Comparison of ENCODE assay signal across 8 cellular contexts in genomic region chr1:161044535-161044907, GRCh38. TPM values are rescaled to one million over a fixed set of nuclear protein-coding genes. Genes with fewer than 3 reads are reported as not detected.
DNase-seq lines count a peak whose midpoint lies in the region; ATAC-seq, FAIRE-seq and TF ChIP-seq lines count a peak whose summit lies in the region.

No MANE protein-coding gene starts in this region.

- H3K9me3 ChIP-seq in SK-N-SH (no peaks in the 10 kb centered on the region), kidney (ENCODE audit: control insufficient read depth in 1 of 2, low read length in 2 of 2) (no peaks in the 10 kb centered on the region), suprapubic skin (no peaks in the 10 kb centered on the region)

- H3K27ac Mint-ChIP-seq in activated naive CD8-positive, alpha-beta T cell treated with anti-CD3 and anti-CD28 coated beads, Interleukin-2, amount 10 ng/mL, durations not matched to agents 7 days and 5 days: peak overlapping the region; percentile 99

- H3K27me3 ChIP-seq in SK-N-SH (ENCODE audit: insufficient read depth) (no peaks in the 10 kb centered on the region), suprapubic skin (no peaks in the 10 kb centered on the region)

- no peaks in the 10 kb centered on the region for H3K27me3 Mint-ChIP-seq in activated naive CD8-positive, alpha-beta T cell treated with anti-CD3 and anti-CD28 coated beads, Interleukin-2, amount 10 ng/mL, durations not matched to agents 7 days and 5 days

- peaks cover 19 to 33% of the 10 kb centered on the region in 2 experiments for H3K36me3 ChIP-seq in SK-N-SH (replicated peaks in 1 of 2; ENCODE audit: control insufficient read depth in 1 of 2, insufficient read depth in 2 of 2, low read length in 1 of 2)
- H3K36me3 ChIP-seq in kidney (ENCODE audit: control insufficient read depth in 1 of 2, insufficient read depth in 2 of 2, low read length in 2 of 2): peaks cover 31 to 32% of the 10 kb centered on the region in 2 donors
- H3K36me3 ChIP-seq in suprapubic skin: peaks cover 41% of the 10 kb centered on the region

- peaks cover 30% of the 10 kb centered on the region for H3K36me3 Mint-ChIP-seq in activated naive CD8-positive, alpha-beta T cell treated with anti-CD3 and anti-CD28 coated beads, Interleukin-2, amount 10 ng/mL, durations not matched to agents 7 days and 5 days

- H3K4me3 ChIP-seq in SK-N-SH (ENCODE audit: low read depth in 2 of 2, low read length in 1 of 2) (peak overlapping the region; percentile 69 to 75), kidney (ENCODE audit: low read length in 2 of 2) (peak overlapping the region; percentile 87 to 91), suprapubic skin (peak overlapping the region; percentile 87)

- H3F3A ChIP-seq in SK-N-SH (replicated peaks; ENCODE audit: insufficient read depth): peaks cover 5% of the 10 kb centered on the region

- peak overlapping the region; percentile 76 for H3K9ac ChIP-seq in SK-N-SH
- peak overlapping the region; percentile 90 to 98 for H3K9ac ChIP-seq in kidney (ENCODE audit: low read length in 2 of 2)

- POLR2A ChIA-PET in SK-N-SH (lab: Yijun Ruan, JAX): interaction anchor here (1.4 to 3.2 kb wide), 2 partner anchors 73 to 109 kb away, joined by 3 to 12 read pairs; partner anchors contain the start of genes NIT1, PFDN2 and UFC1
- POLR2A ChIA-PET in activated naive CD8-positive, alpha-beta T cell treated with anti-CD3 and anti-CD28 coated beads, Interleukin-2, amount 10 ng/mL, durations not matched to agents 7 days and 5 days (lab: Charles Lee): interaction anchor here (0.6 to 5.1 kb wide), 15 partner anchors 11 to 331 kb away, joined by 3 to 159 read pairs (median 7); partner anchors contain the start of genes ARHGAP30, B4GALT3, DEDD and F11R

- H3K27ac ChIP-seq in SK-N-SH (ENCODE audit: low read depth in 2 of 2, low read length in 1 of 2) (peak overlapping the region; percentile 93 to 99), kidney (ENCODE audit: low read depth in 2 of 2, low read length in 2 of 2) (peak overlapping the region; percentile 93 to 96), suprapubic skin (peak overlapping the region; percentile 95)

- TF ChIP-seq POLR2A in suprapubic skin (IDR thresholded peaks at IDR 0.05): no peak

- H3K4me3 Mint-ChIP-seq in activated naive CD8-positive, alpha-beta T cell treated with anti-CD3 and anti-CD28 coated beads, Interleukin-2, amount 10 ng/mL, durations not matched to agents 7 days and 5 days: peak overlapping the region; percentile 93

- H3K4me1 ChIP-seq in SK-N-SH (ENCODE audit: control insufficient read depth in 1 of 2, insufficient read depth in 2 of 2, low read depth in 1 of 2, low read length in 1 of 2) (peaks cover 0 to 7% of the 10 kb centered on the region in 2 experiments; a peak in 2 of 4 replicates), kidney (ENCODE audit: control insufficient read depth in 1 of 2, insufficient read depth in 1 of 2, low read depth in 1 of 2, low read length in 2 of 2) (peaks cover 7 to 8% of the 10 kb centered on the region in 2 donors), suprapubic skin (peaks cover 26% of the 10 kb centered on the region)

- peak overlapping the region; percentile 90 for H3K4me2 ChIP-seq in SK-N-SH

- no peak for TF ChIP-seq CTCF in SK-N-SH (IDR thresholded peaks at IDR 0.05)
- TF ChIP-seq CTCF in kidney (IDR thresholded peaks at IDR 0.05; ENCODE audit: borderline replicate concordance, extremely low read depth, insufficient read depth): no peak
- TF ChIP-seq CTCF in suprapubic skin (IDR thresholded peaks at IDR 0.05): no peak
- no peak for TF ChIP-seq CTCF in omental fat pad (IDR thresholded peaks at IDR 0.05)

- TF ChIP-seq EP300 in SK-N-SH (IDR thresholded peaks at IDR 0.05; ENCODE audit: borderline replicate concordance in 1 of 2, low read depth in 1 of 2, low read length in 1 of 2) (no peak), suprapubic skin (IDR thresholded peaks at IDR 0.05) (no peak)

- CTCF ChIA-PET in SK-N-SH (lab: Yijun Ruan, JAX): interaction anchor here (3.2 kb wide), 1 partner anchor 52 kb away, joined by 26 read pairs; no protein-coding TSS in a partner anchor

- peaks cover 22% of the 10 kb centered on the region for H3K79me2 ChIP-seq in SK-N-SH (ENCODE audit: insufficient read depth)

- FAIRE-seq in kidney (lab: Jason Lieb, UNC): no peak

- H2AFZ ChIP-seq in SK-N-SH (ENCODE audit: low read depth): peak overlapping the region; percentile 80

- no peaks in the 10 kb centered on the region for H3K9me3 Mint-ChIP-seq in activated naive CD8-positive, alpha-beta T cell treated with anti-CD3 and anti-CD28 coated beads, Interleukin-2, amount 10 ng/mL, durations not matched to agents 7 days and 5 days

- no peak for ATAC-seq in SK-N-SH treated with all-trans-retinoic acid at 6 μM for 48 hours
- no peak for ATAC-seq in activated naive CD8-positive, alpha-beta T cell treated with anti-CD3 and anti-CD28 coated beads, Interleukin-2, amount 10 ng/mL, durations not matched to agents 7 days and 5 days (ENCODE audit: low read depth)
- ATAC-seq in HG02870 (IDR thresholded peaks at IDR 0.05; ENCODE audit: unreplicated experiment): no peak
- ATAC-seq in omental fat pad (ENCODE audit: low FRiP score): no peak

- no peak for TF ChIP-seq RAD21 in SK-N-SH (IDR thresholded peaks at IDR 0.05; ENCODE audit: low read length)

- intact Hi-C loops in kidney (cut with DNase I): no loop called here

- no peaks in the 10 kb centered on the region for H3K9me2 ChIP-seq in SK-N-SH

- DNase-seq in SK-N-SH: no peak
- no peak for DNase-seq in activated naive CD8-positive, alpha-beta T cell treated with anti-CD3 and anti-CD28 coated beads, Interleukin-2, amount 10 ng/mL, durations not matched to agents 7 days and 5 days
- no peak for DNase-seq in kidney
- no peak for DNase-seq in suprapubic skin (ENCODE audit: low spot score in 2 of 2)
- no peak for DNase-seq in NCI-H2107 treated with DMSO at 0.1 percent for 48 hours (lab: John Stamatoyannopoulos, UW; ENCODE audit: unreplicated experiment)
- no peak for DNase-seq in omental fat pad (ENCODE audit: low spot score)

- peaks cover 39% of the 10 kb centered on the region for H3K4me1 Mint-ChIP-seq in activated naive CD8-positive, alpha-beta T cell treated with anti-CD3 and anti-CD28 coated beads, Interleukin-2, amount 10 ng/mL, durations not matched to agents 7 days and 5 days

- H4K20me1 ChIP-seq in SK-N-SH (ENCODE audit: insufficient read depth): no peaks in the 10 kb centered on the region

TF ChIP-seq in SK-N-SH, 30 proteins besides CTCF, POLR2A, EP300 and RAD21:
- TF ChIP-seq EZH2phosphoT487 (IDR thresholded peaks at IDR 0.05; ENCODE audit: borderline replicate concordance, low read depth) (no peak), TCF12 (IDR thresholded peaks at IDR 0.05) (no peak)
TF ChIP-seq in SK-N-SH: peak in this region for 0.

TF ChIP-seq in SK-N-SH treated with all-trans-retinoic acid at 6 μM for 48 hours, 23 proteins besides CTCF, POLR2A, EP300 and RAD21 (continues in another document):
- TF ChIP-seq ISL1 (CRISPR knock-in tag; IDR thresholded peaks at IDR 0.05): no peak

RNA-seq across cellular contexts. Expression of gene USF1, which starts 1.3 kb away (rescaled TPM):
- polyA plus RNA-seq in SK-N-SH (2012; rRNA removed) (43.1 and 61.9 TPM in 2 replicates), kidney (ENCODE audit: insufficient read depth, low read depth, low replicate concordance) (48.7 TPM)
- polyA plus RNA-seq in SK-N-SH (2012; cell fraction: cytosol; rRNA removed): 14.6 and 22.6 TPM in 2 replicates
- polyA plus RNA-seq in SK-N-SH (2012; cell fraction: nucleus; rRNA removed): 204 and 232 TPM in 2 replicates
- total RNA-seq in activated naive CD8-positive, alpha-beta T cell treated with anti-CD3 and anti-CD28 coated beads, Interleukin-2, amount 10 ng/mL, durations not matched to agents 7 days and 5 days: 10 to 100 TPM; 93.0 to 96.3 TPM
- total RNA-seq in kidney (56.1 TPM), suprapubic skin (10 to 100 TPM; 33.9 to 88.7 (median 43.7) TPM), omental fat pad (10 to 100 TPM; 44.8 to 87.5 (median 61.4) TPM)

RNA-seq across cellular contexts. Expression of gene TSTD1, which starts 5.8 kb away (rescaled TPM):
- 80.7 and 93.9 TPM in 2 replicates for polyA plus RNA-seq in SK-N-SH (2012; rRNA removed)
- 92.0 and 96.5 TPM in 2 replicates for polyA plus RNA-seq in SK-N-SH (2012; cell fraction: cytosol; rRNA removed)
- 45.2 and 63.8 TPM in 2 replicates for polyA plus RNA-seq in SK-N-SH (2012; cell fraction: nucleus; rRNA removed)
- 10 to 100 TPM; 81.7 to 84.9 TPM for total RNA-seq in activated naive CD8-positive, alpha-beta T cell treated with anti-CD3 and anti-CD28 coated beads, Interleukin-2, amount 10 ng/mL, durations not matched to agents 7 days and 5 days
- 74.5 TPM for total RNA-seq in kidney
- 200 TPM for polyA plus RNA-seq in kidney (ENCODE audit: insufficient read depth, low read depth, low replicate concordance)
- total RNA-seq in suprapubic skin: 100 to 1,000 TPM in 2 of 4 donors, 10 to 100 TPM in 2; 70.0 to 123 (median 98.8) TPM
- 10 to 100 TPM; 26.0 to 43.1 (median 30.5) TPM for total RNA-seq in omental fat pad

RNA-seq across cellular contexts. Expression of gene F11R, which starts 23.6 kb away (rescaled TPM):
- polyA plus RNA-seq in SK-N-SH (2012; rRNA removed) (9.0 and 13.7 TPM in 2 replicates), kidney (ENCODE audit: insufficient read depth, low read depth, low replicate concordance) (36.9 TPM)
- 5.7 and 8.6 TPM in 2 replicates for polyA plus RNA-seq in SK-N-SH (2012; cell fraction: cytosol; rRNA removed)
- 19.4 and 35.1 TPM in 2 replicates for polyA plus RNA-seq in SK-N-SH (2012; cell fraction: nucleus; rRNA removed)
- total RNA-seq in activated naive CD8-positive, alpha-beta T cell treated with anti-CD3 and anti-CD28 coated beads, Interleukin-2, amount 10 ng/mL, durations not matched to agents 7 days and 5 days: 10 to 100 TPM; 28.5 to 35.9 TPM
- total RNA-seq in kidney (117 TPM), suprapubic skin (100 to 1,000 TPM; 101 to 112 (median 107) TPM), omental fat pad (10 to 100 TPM; 31.7 to 52.8 (median 44.4) TPM)

RNA-seq across cellular contexts. Expression of gene ARHGAP30, which starts 25.2 kb away (rescaled TPM):
- polyA plus RNA-seq in SK-N-SH (2012; rRNA removed): 0.05 TPM in 1 of 2 replicates, not detected in the other
- polyA plus RNA-seq in SK-N-SH (2012; cell fraction: cytosol; rRNA removed): 0.04 TPM in 2 replicates
- polyA plus RNA-seq in SK-N-SH (2012; cell fraction: nucleus; rRNA removed): 0.15 and 0.25 TPM in 2 replicates
- total RNA-seq in activated naive CD8-positive, alpha-beta T cell treated with anti-CD3 and anti-CD28 coated beads, Interleukin-2, amount 10 ng/mL, durations not matched to agents 7 days and 5 days: 100 to 1,000 TPM; 260 to 273 TPM
- 21.6 TPM for total RNA-seq in kidney
- polyA plus RNA-seq in kidney (ENCODE audit: insufficient read depth, low read depth, low replicate concordance): 1.2 TPM
- 10 to 100 TPM; 12.3 to 46.2 (median 14.5) TPM for total RNA-seq in suprapubic skin
- 10 to 100 TPM in 3 of 4 donors, 1 to 10 TPM in 1; 9.8 to 32.3 (median 24.7) TPM for total RNA-seq in omental fat pad

RNA-seq across cellular contexts. Expression of gene NECTIN4, which starts 44.8 kb away (rescaled TPM):
- polyA plus RNA-seq in SK-N-SH (2012; rRNA removed) (0.59 and 1.9 TPM in 2 replicates), kidney (ENCODE audit: insufficient read depth, low read depth, low replicate concordance) (2.7 TPM)
- polyA plus RNA-seq in SK-N-SH (2012; cell fraction: cytosol; rRNA removed): 1.0 and 1.2 TPM in 2 replicates
- 0.39 and 0.99 TPM in 2 replicates for polyA plus RNA-seq in SK-N-SH (2012; cell fraction: nucleus; rRNA removed)
- total RNA-seq in activated naive CD8-positive, alpha-beta T cell treated with anti-CD3 and anti-CD28 coated beads, Interleukin-2, amount 10 ng/mL, durations not matched to agents 7 days and 5 days: not detected
- total RNA-seq in kidney (12.8 TPM), suprapubic skin (100 to 1,000 TPM; 126 to 188 (median 164) TPM), omental fat pad (under 1 TPM in 1 of 4 donors, not detected in 3; 0.72 TPM)
